In genomic region chr10:79196470-79197461, GRCh38 we compare ENCODE assay signal across 9 cellular contexts.
DNase-seq lines count a peak whose midpoint lies in the region; ATAC-seq, FAIRE-seq and TF ChIP-seq lines count a peak whose summit lies in the region.
"Had no signal": no experiment of that assay in that cellular context is flagged by ENCODE, and none has a peak within 500 bp of the region (broad histone marks: within the 10 kb centered on the region; RNA-seq: fewer than 3 reads in every experiment).

No MANE protein-coding gene starts in this region.

- H3K4me3 ChIP-seq in A673 (ENCODE audit: low read depth, low read length, poor library complexity, severe bottlenecking): no peak overlapping the region
- no peak overlapping the region for H3K4me3 ChIP-seq in Loucy (ENCODE audit: low read length, poor library complexity, severe bottlenecking)
- H3K4me3 ChIP-seq in K562: no peak overlapping the region
- H3K4me3 ChIP-seq in kidney (ENCODE audit: low read length in 2 of 2): no peak overlapping the region
- H3K4me3 ChIP-seq: skin epidermis had no signal

- H3K9ac ChIP-seq in Loucy (ENCODE audit: low read depth, low read length, poor library complexity, severe bottlenecking) (no peak overlapping the region), K562 (ENCODE audit: insufficient read depth in 1 of 2, low read depth in 2 of 2, low read length in 2 of 2) (peak overlapping the region in 1 of 2 experiments; percentile 65; a peak in 1 of 4 replicates), kidney (ENCODE audit: low read length in 2 of 2) (peak overlapping the region in 1 of 2 donors; percentile 47)

- TF ChIP-seq POLR2A in GM18505 (IDR thresholded peaks at IDR 0.05; ENCODE audit: borderline replicate concordance, extremely low read depth, insufficient read depth, insufficient read length) (no peak), K562 (conservative IDR thresholded peaks at IDR 0.05) (no peak)

- BruUV-seq in A673 (replicated peaks; lab: Mats Ljungman, UMichigan) (no TSS peak), K562 (replicated peaks; lab: Mats Ljungman, UMichigan) (no TSS peak)

- FAIRE-seq in K562 (lab: Jason Lieb, UNC) (peak; percentile 79), kidney (lab: Jason Lieb, UNC) (no peak)

- H3K27ac ChIP-seq in A673 (ENCODE audit: low read depth, low read length, poor library complexity, severe bottlenecking) (no peak overlapping the region), K562 (ENCODE audit: extremely low read depth, low read depth, low read length) (no peak overlapping the region), kidney (ENCODE audit: low read depth in 2 of 2, low read length in 2 of 2) (no peak overlapping the region)

- WGBS in K562 (ENCODE audit: insufficient coverage, low coverage, missing lambda C conversion rate): 49% methylated on average over 17 of the region's 18 CpGs

- H3K9me3 ChIP-seq in A673 (ENCODE audit: low read depth, low read length, poor library complexity, severe bottlenecking): no peaks in the 10 kb centered on the region
- no peaks in the 10 kb centered on the region for H3K9me3 ChIP-seq in Loucy (ENCODE audit: insufficient read depth, low read depth, low read length)
- H3K9me3 ChIP-seq in K562 (replicated peaks; ENCODE audit: control insufficient read depth, insufficient read depth, low read depth, low read length): no peaks in the 10 kb centered on the region
- no peaks in the 10 kb centered on the region for H3K9me3 ChIP-seq in kidney (ENCODE audit: control insufficient read depth in 1 of 2, low read length in 2 of 2)

- intact Hi-C loops in A673 (cut with micrococcal nuclease; ENCODE audit: unreplicated experiment) (loop anchor here (5.0 to 10.0 kb wide), 4 partner anchors 222 to 984 kb away; no protein-coding TSS in a partner anchor), K562 (cut with micrococcal nuclease) (loop anchor here (5.0 to 10.0 kb wide), 6 partner anchors 114 to 1149 kb away; no protein-coding TSS in a partner anchor), kidney (cut with DNase I) (loop anchor here (10.0 kb wide), 2 partner anchors 122 to 1152 kb away; no protein-coding TSS in a partner anchor)

- H3K9me1 ChIP-seq in K562 (ENCODE audit: control insufficient read depth, insufficient read depth, low read length): peaks cover 6% of the 10 kb centered on the region

- no peaks in the 10 kb centered on the region for H3K9me2 ChIP-seq in Loucy (replicated peaks; ENCODE audit: low read depth, low read length)

- TF ChIP-seq CTCF in A673 (conservative IDR thresholded peaks at IDR 0.05; ENCODE audit: low read depth, low read length) (peak; percentile 94), Loucy (conservative IDR thresholded peaks at IDR 0.05; ENCODE audit: low read length) (peak; percentile 97), K562 (IDR thresholded peaks at IDR 0.05 in 2 of 3, conservative IDR thresholded peaks at IDR 0.05 in 1 of 3; ENCODE audit: insufficient read depth in 2 of 3, low read depth in 1 of 3, low read length in 3 of 3) (peak; percentile 90 to 97 (median 92)), kidney (IDR thresholded peaks at IDR 0.05; ENCODE audit: borderline replicate concordance, extremely low read depth, insufficient read depth) (peak; percentile 88)

- peak; percentile 81 to 93 for TF ChIP-seq RAD21 in K562 (CRISPR knock-in tag; conservative IDR thresholded peaks at IDR 0.05 in 1 of 2, IDR thresholded peaks at IDR 0.05 in 1 of 2)

- POLR2A ChIA-PET in A673 (lab: Charles Lee; ENCODE audit: low non-redundant PET) (no interaction called here), K562 (lab: Yijun Ruan, JAX) (interaction anchor here (0.6 to 1.7 kb wide), 2 partner anchors 12 to 390 kb away, joined by 5 to 7 read pairs; no protein-coding TSS in a partner anchor)

- no peaks in the 10 kb centered on the region for H3K36me3 ChIP-seq in A673 (ENCODE audit: insufficient read depth, low read length, poor library complexity, severe bottlenecking)
- peaks cover 45% of the 10 kb centered on the region; the same call in 1 of the 2 replicates for H3K36me3 ChIP-seq in Loucy (ENCODE audit: insufficient read depth, low read length)
- peaks cover 14% of the 10 kb centered on the region; the same call in 2 of the 3 replicates for H3K36me3 ChIP-seq in K562 (ENCODE audit: control insufficient read depth, insufficient read depth, low read length)
- H3K36me3 ChIP-seq in kidney (ENCODE audit: control insufficient read depth in 1 of 2, insufficient read depth in 2 of 2, low read length in 2 of 2): peaks cover 2% of the 10 kb centered on the region in 2 donors

- in situ Hi-C loops in K562 (cut with MboI): loop anchor here (5.0 to 25.0 kb wide), 3 partner anchors 109 to 1159 kb away; partner anchors contain the start of genes POLR3A and RPS24

- no peak for TF ChIP-seq EP300 in K562 (IDR thresholded peaks at IDR 0.05; ENCODE audit: low read length)

- DNase-seq in A673 (ENCODE audit: low spot score): peak; percentile 63
- peak; percentile 72 for DNase-seq in UCSD-AML1 (lab: John Stamatoyannopoulos, UW; ENCODE audit: unreplicated experiment)
- peak; percentile 88 to 91 (median 90) for DNase-seq in K562 (ENCODE audit: extremely low read depth in 1 of 4, low spot score in 3 of 4)
- DNase-seq in kidney: peak; percentile 91
- peak; percentile 83 to 85 for DNase-seq in stimulated activated CD4-positive, alpha-beta T cell treated with anti-CD3 and anti-CD28 coated beads, Interleukin-2, amount 100 ng/mL, for 24 hours

- no peaks in the 10 kb centered on the region for H3F3A ChIP-seq in Loucy (ENCODE audit: low read depth)

- peak; percentile 52 for ATAC-seq in GM18505 (IDR thresholded peaks at IDR 0.05; ENCODE audit: unreplicated experiment)
- peak; percentile 85 for ATAC-seq in K562
- no peak for ATAC-seq in HG03025 (IDR thresholded peaks at IDR 0.05; ENCODE audit: low FRiP score, unreplicated experiment)

- CTCF ChIA-PET in A673 (lab: Charles Lee): interaction anchor here (0.7 kb wide), 1 partner anchor 244 kb away, joined by 3 read pairs; no protein-coding TSS in a partner anchor
- CTCF ChIA-PET in K562 (lab: Yijun Ruan, JAX; ENCODE audit: low intra/inter-chr PET ratio): interaction anchor here (0.6 to 2.3 kb wide), 5 partner anchors 127 to 1150 kb away, joined by 3 to 11 read pairs (median 7); partner anchors contain the start of gene ZMIZ1

- H2AFZ ChIP-seq in Loucy (ENCODE audit: low read length) (no peak overlapping the region), K562 (ENCODE audit: low read depth, low read length) (no peak overlapping the region)

- H3K4me2 ChIP-seq in Loucy (ENCODE audit: low read depth, low read length, poor library complexity, severe bottlenecking) (no peak overlapping the region), K562 (ENCODE audit: insufficient read depth, low read length) (no peak overlapping the region)

- peaks cover 37% of the 10 kb centered on the region for H4K20me1 ChIP-seq in Loucy (ENCODE audit: insufficient read depth, low read length, poor library complexity, severe bottlenecking)
- peaks cover 25% of the 10 kb centered on the region; the same call in 1 of the 2 replicates for H4K20me1 ChIP-seq in K562 (replicated peaks; ENCODE audit: control insufficient read depth, insufficient read depth, low read length)

- H3K79me2 ChIP-seq in Loucy (ENCODE audit: insufficient read depth, low read length): peaks cover 34% of the 10 kb centered on the region; the same call in 1 of the 2 replicates
- H3K79me2 ChIP-seq in K562 (ENCODE audit: control insufficient read depth, insufficient read depth, low read length): no peaks in the 10 kb centered on the region

- H3K4me1 ChIP-seq in A673 (ENCODE audit: insufficient read depth, low read length, poor library complexity, severe bottlenecking) (peaks cover 4% of the 10 kb centered on the region), Loucy (ENCODE audit: insufficient read depth, low read length, poor library complexity, severe bottlenecking) (peaks cover 25% of the 10 kb centered on the region), K562 (replicated peaks in 1 of 2; ENCODE audit: control insufficient read depth in 2 of 2, insufficient read depth in 2 of 2, low read length in 2 of 2) (peaks cover 13 to 36% of the 10 kb centered on the region in 2 experiments), kidney (ENCODE audit: control insufficient read depth in 1 of 2, insufficient read depth in 1 of 2, low read depth in 1 of 2, low read length in 2 of 2) (peaks cover 14 to 23% of the 10 kb centered on the region in 2 donors)

- H3K27me3 ChIP-seq in A673 (replicated peaks; ENCODE audit: insufficient read depth, low read depth, low read length, poor library complexity): no peaks in the 10 kb centered on the region
- H3K27me3 ChIP-seq in Loucy (ENCODE audit: insufficient read depth, low read length, poor library complexity, severe bottlenecking): no peaks in the 10 kb centered on the region
- no peaks in the 10 kb centered on the region for H3K27me3 ChIP-seq in K562 (ENCODE audit: control insufficient read depth in 2 of 2, insufficient read depth in 2 of 2, low read length in 2 of 2)

TF ChIP-seq in K562, 482 proteins besides CTCF, POLR2A, EP300 and RAD21 (continues in another document):
- no peak for TF ChIP-seq SREBF2 (CRISPR knock-in tag; IDR thresholded peaks at IDR 0.05)
- no peak for TF ChIP-seq ELK1 (CRISPR knock-in tag; IDR thresholded peaks at IDR 0.05)
- no peak for TF ChIP-seq ARID3A (IDR thresholded peaks at IDR 0.05; ENCODE audit: borderline replicate concordance, low read depth, low read length)
- no peak for TF ChIP-seq E2F3 (CRISPR knock-in tag; IDR thresholded peaks at IDR 0.05)
- TF ChIP-seq SMARCA5 (IDR thresholded peaks at IDR 0.05): 0 out of 2 replicates have a peak, but pooled peaks have one; percentile 20
- peak; percentile 81; the same call in 1 of the 2 replicates for TF ChIP-seq ARID2 (IDR thresholded peaks at IDR 0.05)
